ENCODE assay signal across 8 cellular contexts in genomic region chr17:81043725-81044427, GRCh38. TPM values are rescaled to one million over a fixed set of nuclear protein-coding genes. Genes with fewer than 3 reads are reported as not detected.
DNase-seq lines count a peak whose midpoint lies in the region; ATAC-seq and TF ChIP-seq lines count a peak whose summit lies in the region.

No MANE protein-coding gene starts in this region.

- TF ChIP-seq CTCF in left lung (IDR thresholded peaks at IDR 0.05) = no peak

- ATAC-seq in left lung = peak; percentile 85

- H3K4me3 ChIP-seq in left lung (no peak overlapping the region), subcutaneous abdominal adipose tissue (ENCODE audit: low read depth in 1 of 5, low read length in 5 of 5) (peak overlapping the region in 3 of 5 donors; percentile 17 to 51 (median 31))

- H3K36me3 ChIP-seq in left lung (no peaks in the 10 kb centered on the region), subcutaneous abdominal adipose tissue (ENCODE audit: control insufficient read depth in 5 of 5, insufficient read depth in 5 of 5, low read length in 5 of 5) (peaks cover 0 to 3% (median 0%) of the 10 kb centered on the region in 5 donors)

- peak overlapping the region in 1 of 5 donors; percentile 37 for H3K9ac ChIP-seq in subcutaneous abdominal adipose tissue (ENCODE audit: low read length in 5 of 5)

- peak overlapping the region; percentile 52 for H3K27ac ChIP-seq in caudate nucleus (ENCODE audit: low read depth, low read length)
- H3K27ac ChIP-seq in left lung = peak overlapping the region; percentile 78 to 80
- peak overlapping the region; percentile 57 for H3K27ac ChIP-seq in subcutaneous abdominal adipose tissue (ENCODE audit: low read depth, low read length)

- H3K27me3 ChIP-seq in left lung (no peaks in the 10 kb centered on the region), subcutaneous abdominal adipose tissue (ENCODE audit: control insufficient read depth in 5 of 5, insufficient read depth in 4 of 5, low read length in 5 of 5) (peaks cover 3 to 20% (median 7%) of the 10 kb centered on the region in 5 donors)

- intact Hi-C loops in left lung (cut with DNase I) = no loop called here

- DNase-seq in HuH-7.5 (ENCODE audit: low spot score) (peak; percentile 82), caudate nucleus (lab: John Stamatoyannopoulos, UW) (no peak), left lung (peak; percentile 78 to 92), NCI-H187 (lab: John Stamatoyannopoulos, UW) (no peak), amygdala (lab: John Stamatoyannopoulos, UW) (no peak), AML-193 (lab: John Stamatoyannopoulos, UW) (no peak)
- DNase-seq in activated naive CD4-positive, alpha-beta T cell treated with anti-CD3 and anti-CD28 coated beads, Interleukin-2, amount 50 U/mL, for 16 hours = no peak

- peaks cover 46 to 90% of the 10 kb centered on the region in 2 donors for H3K4me1 ChIP-seq in left lung
- H3K4me1 ChIP-seq in subcutaneous abdominal adipose tissue (ENCODE audit: control insufficient read depth in 5 of 5, insufficient read depth in 5 of 5, low read length in 5 of 5) = peaks cover 5 to 81% (median 57%) of the 10 kb centered on the region in 5 donors

- no peaks in the 10 kb centered on the region for H3K9me3 ChIP-seq in left lung
- H3K9me3 ChIP-seq in subcutaneous abdominal adipose tissue (ENCODE audit: control insufficient read depth in 5 of 5, low read length in 5 of 5) = no peaks in the 10 kb centered on the region

RNA-seq across cellular contexts. Expression of gene BAIAP2, which starts 8.9 kb away (rescaled TPM):
- total RNA-seq in left lung = 100 to 1,000 TPM in 1 of 2 donors, 10 to 100 TPM in 1; 76.3 to 135 TPM

RNA-seq across cellular contexts. Expression of gene CHMP6, which starts 52.2 kb away (rescaled TPM):
- total RNA-seq in left lung = 10 to 100 TPM; 28.2 to 32.7 TPM

Comparison
In these comparisons a context has a peak if more than half of its experiments do, and no peak if none do; other contexts are left out.
1. DNase-seq: peak in HuH-7.5 (single experiment) and left lung (2 of 2); none in caudate nucleus (0 of 61), activated naive CD4-positive, alpha-beta T cell treated with anti-CD3 and anti-CD28 coated beads, Interleukin-2, amount 50 U/mL, for 16 hours (single experiment), NCI-H187 (0 of 2), amygdala (0 of 56) and AML-193 (0 of 2).
2. H3K4me3 ChIP-seq: peak in subcutaneous abdominal adipose tissue (3 of 5); none in left lung (0 of 2).
3. Peak in every context shown above with its lines, with median percentiles within 50 percentile points of each other: H3K27ac ChIP-seq.